In the genomic region with DNA sequence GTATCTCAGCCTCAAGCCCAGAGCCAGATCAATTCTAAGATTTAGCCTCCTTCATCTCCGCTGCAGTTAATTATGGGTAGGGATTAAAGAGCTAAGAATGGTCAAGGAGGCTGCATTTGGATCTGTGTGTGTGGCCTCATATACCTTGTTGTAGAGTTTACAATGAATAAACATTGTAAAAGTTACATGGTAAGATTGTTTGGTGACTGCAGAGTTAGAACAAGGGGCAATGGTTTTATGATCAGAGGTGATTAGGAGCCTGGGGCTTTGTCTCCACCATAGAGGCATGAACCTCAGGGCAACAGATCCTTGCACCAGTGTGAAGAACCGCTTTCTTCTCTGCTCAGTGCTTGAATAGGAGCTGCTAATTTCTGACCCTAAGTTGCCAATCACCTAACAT, we compare ENCODE assay signal across 23 cellular contexts.
"Had no signal": no experiment of that assay in that cellular context is flagged by ENCODE, and none has a peak within 500 bp of the region (broad histone marks: within the 10 kb centered on the region; RNA-seq: fewer than 3 reads in every experiment).

No MANE protein-coding gene starts in this region.

- H3K9me3 ChIP-seq: colonic mucosa, gastrocnemius medialis, lower lobe of right lung, right lobe of liver, testis, tibial artery, upper lobe of left lung had no signal

- H3K27ac ChIP-seq: colonic mucosa, epithelial cell of prostate, gastrocnemius medialis, lower lobe of right lung, neural progenitor cell, parathyroid adenoma, right lobe of liver, testis, tibial artery, upper lobe of left lung had no signal

- ATAC-seq: esophagus mucosa; gastrocnemius medialis; lower lobe of right lung; naive thymus-derived CD4-positive, alpha-beta T cell; right lobe of liver; stimulated activated naive CD8-positive, alpha-beta T cell treated with anti-CD3 and anti-CD28 coated beads, Interleukin-15, Interleukin-2, amounts not matched to agents 100 U/mL and 50 U/mL, for 24 hours had no signal

- H3K9me3 Mint-ChIP-seq: dendritic cell treated with granulocyte-macrophage colony-stimulating factor and Interleukin-4, amounts not matched to agents 40 ng/mL and 50 ng/mL, for 4 days; endodermal cell; nephron; stimulated activated memory B cell treated with anti-CD40 and anti-IgM and Interleukin-4, amounts not matched to agents 10 μg/mL and 1 μg/mL and 100 μg/mL, for 72 hours had no signal

- H3K27ac Mint-ChIP-seq: dendritic cell treated with granulocyte-macrophage colony-stimulating factor and Interleukin-4, amounts not matched to agents 40 ng/mL and 50 ng/mL, for 4 days; endodermal cell; naive thymus-derived CD4-positive, alpha-beta T cell; nephron; neural progenitor cell; stimulated activated memory B cell treated with anti-CD40 and anti-IgM and Interleukin-4, amounts not matched to agents 10 μg/mL and 1 μg/mL and 100 μg/mL, for 72 hours had no signal

- H3K36me3 ChIP-seq: colonic mucosa, gastrocnemius medialis, lower lobe of right lung, neural progenitor cell, right lobe of liver, tibial artery, upper lobe of left lung had no signal

- H3K4me2 ChIP-seq: neural progenitor cell had no signal

- DNase-seq: colonic mucosa; effector CD8-positive, alpha-beta T cell; gastrocnemius medialis; head of caudate nucleus; left ventricle myocardium superior; lower lobe of right lung; naive thymus-derived CD4-positive, alpha-beta T cell; right lobe of liver; stimulated activated CD4-positive, alpha-beta T cell treated with anti-CD3 and anti-CD28 coated beads, Interleukin-4, amount 100 ng/mL, for 4 hours; stimulated activated naive CD8-positive, alpha-beta T cell treated with anti-CD3 and anti-CD28 coated beads, Interleukin-15, Interleukin-2, amounts not matched to agents 100 U/mL and 50 U/mL, for 24 hours; substantia nigra; tibial artery; upper lobe of left lung had no signal

- H3K4me3 ChIP-seq: colonic mucosa, gastrocnemius medialis, lower lobe of right lung, neural progenitor cell, right lobe of liver, testis, tibial artery, upper lobe of left lung had no signal

- H3K79me2 ChIP-seq: parathyroid adenoma had no signal

- H3K4me1 Mint-ChIP-seq: naive thymus-derived CD4-positive, alpha-beta T cell; stimulated activated memory B cell treated with anti-CD40 and anti-IgM and Interleukin-4, amounts not matched to agents 10 μg/mL and 1 μg/mL and 100 μg/mL, for 72 hours had no signal

- H3K27me3 ChIP-seq: colonic mucosa, gastrocnemius medialis, neural progenitor cell, right lobe of liver, testis, tibial artery, upper lobe of left lung had no signal

- H3K4me1 ChIP-seq: colonic mucosa, gastrocnemius medialis, lower lobe of right lung, parathyroid adenoma, right lobe of liver, tibial artery, upper lobe of left lung had no signal

- H3K4me3 Mint-ChIP-seq: dendritic cell treated with granulocyte-macrophage colony-stimulating factor and Interleukin-4, amounts not matched to agents 40 ng/mL and 50 ng/mL, for 4 days; endodermal cell; mesothelial cell of epicardium; naive thymus-derived CD4-positive, alpha-beta T cell; nephron; neural progenitor cell; stimulated activated memory B cell treated with anti-CD40 and anti-IgM and Interleukin-4, amounts not matched to agents 10 μg/mL and 1 μg/mL and 100 μg/mL, for 72 hours had no signal

- H3K36me3 Mint-ChIP-seq: mesothelial cell of epicardium; naive thymus-derived CD4-positive, alpha-beta T cell; neural progenitor cell; stimulated activated memory B cell treated with anti-CD40 and anti-IgM and Interleukin-4, amounts not matched to agents 10 μg/mL and 1 μg/mL and 100 μg/mL, for 72 hours had no signal

- H3K9ac ChIP-seq: neural progenitor cell, parathyroid adenoma had no signal

- H2AFZ ChIP-seq: neural progenitor cell, parathyroid adenoma had no signal
